In the genomic region with DNA sequence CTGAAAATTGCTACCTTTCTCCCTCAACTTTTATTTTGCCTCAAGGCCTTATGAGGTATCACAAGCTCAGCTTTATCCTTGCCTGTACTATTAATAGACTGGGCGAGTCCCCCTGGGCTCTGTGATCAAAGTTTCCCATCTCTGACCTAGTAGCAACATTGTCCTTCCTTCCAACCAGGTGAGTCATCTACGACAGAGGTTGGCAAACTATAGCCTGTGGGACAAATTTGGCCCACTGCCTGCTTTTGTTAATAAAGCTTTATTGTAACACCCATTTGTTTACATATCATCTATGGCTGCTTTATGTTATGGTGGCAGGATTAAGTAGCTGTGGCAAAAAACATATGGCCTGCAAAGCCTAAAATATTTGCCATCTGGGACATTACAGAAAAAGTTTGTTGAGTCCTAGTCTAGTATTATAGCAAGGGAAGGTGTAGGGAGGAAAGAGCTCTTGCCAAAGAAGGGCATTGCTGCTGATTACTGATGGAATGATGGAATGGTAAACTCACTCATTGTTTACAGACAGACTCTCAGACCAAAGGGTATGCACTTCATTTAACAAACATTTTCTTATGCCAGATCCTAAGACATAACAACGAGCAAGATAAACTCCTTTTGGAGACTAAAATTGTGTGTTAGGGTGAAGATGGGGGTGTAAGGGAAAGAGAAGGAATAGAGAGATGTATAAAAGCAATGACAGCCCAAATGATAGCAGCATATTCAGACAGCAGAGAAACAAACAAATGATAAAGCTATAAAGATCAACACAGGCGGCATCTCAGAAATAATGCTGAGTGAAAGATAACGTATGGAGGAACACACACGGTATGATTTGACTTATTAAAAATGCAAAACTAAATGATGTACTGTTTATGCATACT, we compare ENCODE assay signal across 1 cellular context.
TF ChIP-seq lines count a peak whose summit lies in the region.

No MANE protein-coding gene starts in this region.

TF ChIP-seq in HEK293, 187 proteins besides CTCF, POLR2A, EP300 and RAD21 (continued from another document):
- TF ChIP-seq, protein P1, sequence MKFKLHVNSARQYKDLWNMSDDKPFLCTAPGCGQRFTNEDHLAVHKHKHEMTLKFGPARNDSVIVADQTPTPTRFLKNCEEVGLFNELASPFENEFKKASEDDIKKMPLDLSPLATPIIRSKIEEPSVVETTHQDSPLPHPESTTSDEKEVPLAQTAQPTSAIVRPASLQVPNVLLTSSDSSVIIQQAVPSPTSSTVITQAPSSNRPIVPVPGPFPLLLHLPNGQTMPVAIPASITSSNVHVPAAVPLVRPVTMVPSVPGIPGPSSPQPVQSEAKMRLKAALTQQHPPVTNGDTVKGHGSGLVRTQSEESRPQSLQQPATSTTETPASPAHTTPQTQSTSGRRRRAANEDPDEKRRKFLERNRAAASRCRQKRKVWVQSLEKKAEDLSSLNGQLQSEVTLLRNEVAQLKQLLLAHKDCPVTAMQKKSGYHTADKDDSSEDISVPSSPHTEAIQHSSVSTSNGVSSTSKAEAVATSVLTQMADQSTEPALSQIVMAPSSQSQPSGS (tag by site-specific recombination; IDR thresholded peaks at IDR 0.05; ENCODE audit: low read depth) = no peak
- no peak for TF ChIP-seq ZNF335 (tag by site-specific recombination; conservative IDR thresholded peaks at IDR 0.05)
- TF ChIP-seq, protein P2, sequence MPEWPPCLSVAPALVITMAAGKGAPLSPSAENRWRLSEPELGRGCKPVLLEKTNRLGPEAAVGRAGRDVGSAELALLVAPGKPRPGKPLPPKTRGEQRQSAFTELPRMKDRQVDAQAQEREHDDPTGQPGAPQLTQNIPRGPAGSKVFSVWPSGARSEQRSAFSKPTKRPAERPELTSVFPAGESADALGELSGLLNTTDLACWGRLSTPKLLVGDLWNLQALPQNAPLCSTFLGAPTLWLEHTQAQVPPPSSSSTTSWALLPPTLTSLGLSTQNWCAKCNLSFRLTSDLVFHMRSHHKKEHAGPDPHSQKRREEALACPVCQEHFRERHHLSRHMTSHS (tag by site-specific recombination; IDR thresholded peaks at IDR 0.05) = no peak
- TF ChIP-seq, protein P3, sequence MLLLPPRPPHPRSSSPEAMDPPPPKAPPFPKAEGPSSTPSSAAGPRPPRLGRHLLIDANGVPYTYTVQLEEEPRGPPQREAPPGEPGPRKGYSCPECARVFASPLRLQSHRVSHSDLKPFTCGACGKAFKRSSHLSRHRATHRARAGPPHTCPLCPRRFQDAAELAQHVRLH (tag by site-specific recombination; IDR thresholded peaks at IDR 0.05) = no peak
- TF ChIP-seq ZNF248 (tag by site-specific recombination; IDR thresholded peaks at IDR 0.05) = no peak
- TF ChIP-seq, protein P4, sequence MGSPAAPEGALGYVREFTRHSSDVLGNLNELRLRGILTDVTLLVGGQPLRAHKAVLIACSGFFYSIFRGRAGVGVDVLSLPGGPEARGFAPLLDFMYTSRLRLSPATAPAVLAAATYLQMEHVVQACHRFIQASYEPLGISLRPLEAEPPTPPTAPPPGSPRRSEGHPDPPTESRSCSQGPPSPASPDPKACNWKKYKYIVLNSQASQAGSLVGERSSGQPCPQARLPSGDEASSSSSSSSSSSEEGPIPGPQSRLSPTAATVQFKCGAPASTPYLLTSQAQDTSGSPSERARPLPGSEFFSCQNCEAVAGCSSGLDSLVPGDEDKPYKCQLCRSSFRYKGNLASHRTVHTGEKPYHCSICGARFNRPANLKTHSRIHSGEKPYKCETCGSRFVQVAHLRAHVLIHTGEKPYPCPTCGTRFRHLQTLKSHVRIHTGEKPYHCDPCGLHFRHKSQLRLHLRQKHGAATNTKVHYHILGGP (tag by site-specific recombination; IDR thresholded peaks at IDR 0.05) = no peak
- TF ChIP-seq, protein P5, sequence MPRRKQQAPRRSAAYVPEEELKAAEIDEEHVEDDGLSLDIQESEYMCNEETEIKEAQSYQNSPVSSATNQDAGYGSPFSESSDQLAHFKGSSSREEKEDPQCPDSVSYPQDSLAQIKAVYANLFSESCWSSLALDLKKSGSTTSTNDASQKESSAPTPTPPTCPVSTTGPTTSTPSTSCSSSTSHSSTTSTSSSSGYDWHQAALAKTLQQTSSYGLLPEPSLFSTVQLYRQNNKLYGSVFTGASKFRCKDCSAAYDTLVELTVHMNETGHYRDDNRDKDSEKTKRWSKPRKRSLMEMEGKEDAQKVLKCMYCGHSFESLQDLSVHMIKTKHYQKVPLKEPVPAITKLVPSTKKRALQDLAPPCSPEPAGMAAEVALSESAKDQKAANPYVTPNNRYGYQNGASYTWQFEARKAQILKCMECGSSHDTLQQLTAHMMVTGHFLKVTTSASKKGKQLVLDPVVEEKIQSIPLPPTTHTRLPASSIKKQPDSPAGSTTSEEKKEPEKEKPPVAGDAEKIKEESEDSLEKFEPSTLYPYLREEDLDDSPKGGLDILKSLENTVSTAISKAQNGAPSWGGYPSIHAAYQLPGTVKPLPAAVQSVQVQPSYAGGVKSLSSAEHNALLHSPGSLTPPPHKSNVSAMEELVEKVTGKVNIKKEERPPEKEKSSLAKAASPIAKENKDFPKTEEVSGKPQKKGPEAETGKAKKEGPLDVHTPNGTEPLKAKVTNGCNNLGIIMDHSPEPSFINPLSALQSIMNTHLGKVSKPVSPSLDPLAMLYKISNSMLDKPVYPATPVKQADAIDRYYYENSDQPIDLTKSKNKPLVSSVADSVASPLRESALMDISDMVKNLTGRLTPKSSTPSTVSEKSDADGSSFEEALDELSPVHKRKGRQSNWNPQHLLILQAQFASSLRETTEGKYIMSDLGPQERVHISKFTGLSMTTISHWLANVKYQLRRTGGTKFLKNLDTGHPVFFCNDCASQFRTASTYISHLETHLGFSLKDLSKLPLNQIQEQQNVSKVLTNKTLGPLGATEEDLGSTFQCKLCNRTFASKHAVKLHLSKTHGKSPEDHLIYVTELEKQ (tag by site-specific recombination; IDR thresholded peaks at IDR 0.05; ENCODE audit: borderline replicate concordance) = peak; percentile 53; the same call in 1 of the 2 replicates
- TF ChIP-seq FEZF1 (tag by site-specific recombination; IDR thresholded peaks at IDR 0.05) = no peak
- TF ChIP-seq WT1 (tag by site-specific recombination; IDR thresholded peaks at IDR 0.05) = peak; percentile 15; the same call in 1 of the 2 replicates
- peak; percentile 59; the same call in 1 of the 2 replicates for TF ChIP-seq YY2 (tag by site-specific recombination; IDR thresholded peaks at IDR 0.05)
- TF ChIP-seq ZNF184 (tag by site-specific recombination; IDR thresholded peaks at IDR 0.05) = peak; percentile 82; the same call in 1 of the 2 replicates
- TF ChIP-seq ZNF324 (tag by site-specific recombination; IDR thresholded peaks at IDR 0.05) = peak; percentile 60; the same call in 1 of the 2 replicates
- TF ChIP-seq ZNF266 (tag by site-specific recombination; IDR thresholded peaks at IDR 0.05; ENCODE audit: low read depth) = no peak
- TF ChIP-seq SETDB1 (IDR thresholded peaks at IDR 0.05; ENCODE audit: insufficient read length, low read length) = peak; percentile 42
- TF ChIP-seq, protein P6, sequence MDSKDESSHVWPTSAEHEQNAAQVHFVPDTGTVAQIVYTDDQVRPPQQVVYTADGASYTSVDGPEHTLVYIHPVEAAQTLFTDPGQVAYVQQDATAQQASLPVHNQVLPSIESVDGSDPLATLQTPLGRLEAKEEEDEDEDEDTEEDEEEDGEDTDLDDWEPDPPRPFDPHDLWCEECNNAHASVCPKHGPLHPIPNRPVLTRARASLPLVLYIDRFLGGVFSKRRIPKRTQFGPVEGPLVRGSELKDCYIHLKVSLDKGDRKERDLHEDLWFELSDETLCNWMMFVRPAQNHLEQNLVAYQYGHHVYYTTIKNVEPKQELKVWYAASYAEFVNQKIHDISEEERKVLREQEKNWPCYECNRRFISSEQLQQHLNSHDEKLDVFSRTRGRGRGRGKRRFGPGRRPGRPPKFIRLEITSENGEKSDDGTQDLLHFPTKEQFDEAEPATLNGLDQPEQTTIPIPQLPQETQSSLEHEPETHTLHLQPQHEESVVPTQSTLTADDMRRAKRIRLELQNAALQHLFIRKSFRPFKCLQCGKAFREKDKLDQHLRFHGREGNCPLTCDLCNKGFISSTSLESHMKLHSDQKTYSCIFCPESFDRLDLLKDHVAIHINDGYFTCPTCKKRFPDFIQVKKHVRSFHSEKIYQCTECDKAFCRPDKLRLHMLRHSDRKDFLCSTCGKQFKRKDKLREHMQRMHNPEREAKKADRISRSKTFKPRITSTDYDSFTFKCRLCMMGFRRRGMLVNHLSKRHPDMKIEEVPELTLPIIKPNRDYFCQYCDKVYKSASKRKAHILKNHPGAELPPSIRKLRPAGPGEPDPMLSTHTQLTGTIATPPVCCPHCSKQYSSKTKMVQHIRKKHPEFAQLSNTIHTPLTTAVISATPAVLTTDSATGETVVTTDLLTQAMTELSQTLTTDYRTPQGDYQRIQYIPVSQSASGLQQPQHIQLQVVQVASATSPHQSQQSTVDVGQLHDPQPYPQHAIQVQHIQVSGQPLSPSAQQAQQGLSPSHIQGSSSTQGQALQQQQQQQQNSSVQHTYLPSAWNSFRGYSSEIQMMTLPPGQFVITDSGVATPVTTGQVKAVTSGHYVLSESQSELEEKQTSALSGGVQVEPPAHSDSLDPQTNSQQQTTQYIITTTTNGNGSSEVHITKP (tag by site-specific recombination; IDR thresholded peaks at IDR 0.05) = peak; percentile 45; the same call in 1 of the 2 replicates
- TF ChIP-seq GLIS2 (tag by site-specific recombination; IDR thresholded peaks at IDR 0.05) = no peak
- TF ChIP-seq ZSCAN30 (tag by site-specific recombination; IDR thresholded peaks at IDR 0.05) = no peak; the same call in 1 of the 2 replicates
- TF ChIP-seq, protein P7, sequence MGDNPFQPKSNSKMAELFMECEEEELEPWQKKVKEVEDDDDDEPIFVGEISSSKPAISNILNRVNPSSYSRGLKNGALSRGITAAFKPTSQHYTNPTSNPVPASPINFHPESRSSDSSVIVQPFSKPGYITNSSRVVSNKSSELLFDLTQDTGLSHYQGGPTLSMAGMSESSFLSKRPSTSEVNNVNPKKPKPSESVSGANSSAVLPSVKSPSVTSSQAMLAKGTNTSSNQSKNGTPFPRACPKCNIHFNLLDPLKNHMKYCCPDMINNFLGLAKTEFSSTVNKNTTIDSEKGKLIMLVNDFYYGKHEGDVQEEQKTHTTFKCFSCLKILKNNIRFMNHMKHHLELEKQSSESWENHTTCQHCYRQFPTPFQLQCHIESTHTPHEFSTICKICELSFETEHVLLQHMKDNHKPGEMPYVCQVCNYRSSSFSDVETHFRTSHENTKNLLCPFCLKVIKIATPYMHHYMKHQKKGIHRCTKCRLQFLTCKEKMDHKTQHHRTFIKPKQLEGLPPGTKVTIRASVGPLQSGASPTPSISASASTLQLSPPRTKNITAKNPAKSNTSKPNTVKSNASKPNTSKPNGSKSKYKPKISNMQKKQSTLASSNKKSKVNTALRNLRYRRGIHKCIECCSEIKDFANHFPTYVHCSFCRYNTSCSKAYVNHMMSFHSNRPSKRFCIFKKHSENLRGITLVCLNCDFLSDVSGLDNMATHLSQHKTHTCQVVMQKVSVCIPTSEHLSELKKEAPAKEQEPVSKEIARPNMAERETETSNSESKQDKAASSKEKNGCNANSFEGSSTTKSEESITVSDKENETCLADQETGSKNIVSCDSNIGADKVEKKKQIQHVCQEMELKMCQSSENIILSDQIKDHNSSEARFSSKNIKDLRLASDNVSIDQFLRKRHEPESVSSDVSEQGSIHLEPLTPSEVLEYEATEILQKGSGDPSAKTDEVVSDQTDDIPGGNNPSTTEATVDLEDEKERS (tag by site-specific recombination; IDR thresholded peaks at IDR 0.05) = 0 out of 2 replicates have a peak, but pooled peaks have one; percentile 61
- no peak for TF ChIP-seq SP2 (tag by site-specific recombination; IDR thresholded peaks at IDR 0.05)
- TF ChIP-seq ZNF155 (tag by site-specific recombination; IDR thresholded peaks at IDR 0.05) = no peak
- TF ChIP-seq, protein P8, sequence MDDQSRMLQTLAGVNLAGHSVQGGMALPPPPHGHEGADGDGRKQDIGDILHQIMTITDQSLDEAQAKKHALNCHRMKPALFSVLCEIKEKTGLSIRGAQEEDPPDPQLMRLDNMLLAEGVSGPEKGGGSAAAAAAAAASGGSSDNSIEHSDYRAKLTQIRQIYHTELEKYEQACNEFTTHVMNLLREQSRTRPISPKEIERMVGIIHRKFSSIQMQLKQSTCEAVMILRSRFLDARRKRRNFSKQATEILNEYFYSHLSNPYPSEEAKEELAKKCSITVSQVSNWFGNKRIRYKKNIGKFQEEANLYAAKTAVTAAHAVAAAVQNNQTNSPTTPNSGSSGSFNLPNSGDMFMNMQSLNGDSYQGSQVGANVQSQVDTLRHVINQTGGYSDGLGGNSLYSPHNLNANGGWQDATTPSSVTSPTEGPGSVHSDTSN (CRISPR knock-in tag; IDR thresholded peaks at IDR 0.05) = no peak
- TF ChIP-seq, protein P9, sequence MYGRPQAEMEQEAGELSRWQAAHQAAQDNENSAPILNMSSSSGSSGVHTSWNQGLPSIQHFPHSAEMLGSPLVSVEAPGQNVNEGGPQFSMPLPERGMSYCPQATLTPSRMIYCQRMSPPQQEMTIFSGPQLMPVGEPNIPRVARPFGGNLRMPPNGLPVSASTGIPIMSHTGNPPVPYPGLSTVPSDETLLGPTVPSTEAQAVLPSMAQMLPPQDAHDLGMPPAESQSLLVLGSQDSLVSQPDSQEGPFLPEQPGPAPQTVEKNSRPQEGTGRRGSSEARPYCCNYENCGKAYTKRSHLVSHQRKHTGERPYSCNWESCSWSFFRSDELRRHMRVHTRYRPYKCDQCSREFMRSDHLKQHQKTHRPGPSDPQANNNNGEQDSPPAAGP (tag by site-specific recombination; IDR thresholded peaks at IDR 0.05) = peak; percentile 75
- TF ChIP-seq ZNF433 (tag by site-specific recombination; IDR thresholded peaks at IDR 0.05; ENCODE audit: low read depth) = no peak
- no peak for TF ChIP-seq OVOL3 (tag by site-specific recombination; IDR thresholded peaks at IDR 0.05)
- no peak for TF ChIP-seq ZNF19 (tag by site-specific recombination; IDR thresholded peaks at IDR 0.05; ENCODE audit: low read depth)
